Comparison of ENCODE assay signal across 9 cellular contexts in the genomic region with DNA sequence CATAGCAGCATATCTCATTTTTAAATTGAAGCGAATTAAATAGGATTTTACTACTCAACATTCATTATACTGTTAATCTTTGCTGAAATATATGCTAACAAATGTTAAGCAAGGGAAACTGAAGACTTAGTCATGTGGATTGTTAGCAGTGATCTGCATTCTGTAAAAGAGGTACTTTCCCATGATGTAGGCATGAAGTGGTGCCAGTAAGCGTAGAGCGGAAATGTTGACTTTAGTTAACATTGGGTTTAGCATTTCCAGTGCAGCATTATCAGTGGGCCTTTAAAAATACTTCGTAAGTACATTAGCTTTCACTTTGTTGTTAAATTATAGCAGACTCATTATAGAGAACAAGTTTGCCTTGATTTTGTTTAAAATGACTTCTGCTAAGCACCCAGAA.
DNase-seq lines count a peak whose midpoint lies in the region; ATAC-seq and TF ChIP-seq lines count a peak whose summit lies in the region.
"Had no signal": no experiment of that assay in that cellular context is flagged by ENCODE, and none has a peak within 500 bp of the region (broad histone marks: within the 10 kb centered on the region; RNA-seq: fewer than 3 reads in every experiment).

No MANE protein-coding gene starts in this region.

- peaks cover 50% of the 10 kb centered on the region for H3K4me1 Mint-ChIP-seq in nephron progenitor cell

- H3K36me3 Mint-ChIP-seq in nephron progenitor cell (ENCODE audit: low read depth) = peaks cover 85% of the 10 kb centered on the region

- in situ Hi-C loops in KBM-7 (cut with MboI; ENCODE audit: low pct_unique_long_range_greater_than_20kb, low sequenced_read_pairs) = loop anchor here (25.0 kb wide), 1 partner anchor 232 kb away; the partner anchor contains the start of genes HINT1 and LYRM7

- H3K4me3 Mint-ChIP-seq in nephron progenitor cell = no peak overlapping the region

- DNase-seq in activated gamma-delta T cell treated with Interleukin-2 at 50 U/mL for 16 hours (peak; percentile 32), activated gamma-delta T cell (lab: John Stamatoyannopoulos, UW) (no peak), nephron progenitor cell (no peak), KBM-7 (no peak), DMS79 treated with DMSO at 0.1 percent for 48 hours (lab: John Stamatoyannopoulos, UW) (no peak), NCI-H524 (lab: John Stamatoyannopoulos, UW) (no peak)

- H3K27ac ChIP-seq in angular gyrus (ENCODE audit: low read depth, low read length) = peak overlapping the region; percentile 70
- H3K27ac ChIP-seq: BLaER1 treated with 17β-estradiol and CSF1 and Interleukin-3, amounts not matched to agents 10 nM and 100 nM had no signal

- H3K27me3 Mint-ChIP-seq in nephron progenitor cell (ENCODE audit: low read depth, poor library complexity) = peaks cover 2% of the 10 kb centered on the region

- ATAC-seq in HG03103 (IDR thresholded peaks at IDR 0.05; ENCODE audit: low read depth, unreplicated experiment) = peak; percentile 38

- no peak for TF ChIP-seq CTCF in nephron progenitor cell (IDR thresholded peaks at IDR 0.05)

- H3K27ac Mint-ChIP-seq in nephron progenitor cell = peak overlapping the region; percentile 84

- no peaks in the 10 kb centered on the region for H3K9me3 Mint-ChIP-seq in nephron progenitor cell
